8 cellular contexts compared by ENCODE assay signal in genomic region chr16:53052519-53053501, GRCh38. TPM values are rescaled to one million over a fixed set of nuclear protein-coding genes. Genes with fewer than 3 reads are reported as not detected.
A peak's percentile ranks its signal among the peaks of the same experiment; 100 is the strongest.
DNase-seq lines count a peak whose midpoint lies in the region; ATAC-seq and TF ChIP-seq lines count a peak whose summit lies in the region.

Gene CHD9NB (minus strand): TSS chr16:53052897. CDS start chr16:53044158, 8,739 bp downstream.

- H3K36me3 ChIP-seq in PC-3 (ENCODE audit: low read depth, low read length) (no peaks in the 10 kb centered on the region), Karpas-422 (ENCODE audit: insufficient read depth, low read length) (no peaks in the 10 kb centered on the region)

- ATAC-seq in GM18861 (IDR thresholded peaks at IDR 0.05; ENCODE audit: unreplicated experiment): peak; percentile 32
- peak; percentile 37 for ATAC-seq in PC-3
- no peak for ATAC-seq in effector memory CD8-positive, alpha-beta T cell (replicated peaks)
- peak; percentile 80 for ATAC-seq in omental fat pad (ENCODE audit: low FRiP score)

- peak within 1 kb of the TSS; percentile 26; the same call in 1 of the 2 replicates for H2AFZ ChIP-seq in PC-3 (ENCODE audit: low read length)
- H2AFZ ChIP-seq in Karpas-422 (ENCODE audit: low read length): no peak within 1 kb of the TSS

- peak within 1 kb of the TSS; percentile 46 for H3K4me2 ChIP-seq in PC-3 (ENCODE audit: low read length)
- H3K4me2 ChIP-seq in Karpas-422 (ENCODE audit: low read depth, low read length, poor library complexity, severe bottlenecking): no peak within 1 kb of the TSS

- no TSS peak for BruUV-seq in PC-3 (replicated peaks; lab: Mats Ljungman, UMichigan)

- no peaks in the 10 kb centered on the region for H3K9me3 Mint-ChIP-seq in effector memory CD8-positive, alpha-beta T cell

- peak within 1 kb of the TSS; percentile 23; the same call in 1 of the 2 replicates for H3K4me3 ChIP-seq in PC-3 (ENCODE audit: low read length)
- no peak within 1 kb of the TSS for H3K4me3 ChIP-seq in Karpas-422 (ENCODE audit: low read length)

- H3K9ac ChIP-seq in PC-3 (ENCODE audit: low read length) (no peak within 1 kb of the TSS), Karpas-422 (ENCODE audit: low read length) (no peak within 1 kb of the TSS)

- H3K27ac Mint-ChIP-seq in effector memory CD8-positive, alpha-beta T cell: peak within 1 kb of the TSS; percentile 56 to 68

- H3K9me3 ChIP-seq in PC-3 (ENCODE audit: low read length): no peaks in the 10 kb centered on the region
- H3K9me3 ChIP-seq in Karpas-422 (ENCODE audit: low read length): no peaks in the 10 kb centered on the region

- POLR2A ChIA-PET in PC-3 (lab: Charles Lee; ENCODE audit: unreplicated experiment): no interaction called here

- H3K36me3 Mint-ChIP-seq in effector memory CD8-positive, alpha-beta T cell (ENCODE audit: insufficient read depth): no peaks in the 10 kb centered on the region

- H4K20me1 ChIP-seq in PC-3 (ENCODE audit: low read length): no peaks in the 10 kb centered on the region
- no peaks in the 10 kb centered on the region for H4K20me1 ChIP-seq in Karpas-422 (ENCODE audit: insufficient read depth, low read depth, low read length)

- H3K4me1 ChIP-seq in PC-3 (ENCODE audit: insufficient read depth, low read length): peaks cover 19% of the 10 kb centered on the region
- H3K4me1 ChIP-seq in Karpas-422 (ENCODE audit: low read length): peaks cover 26% of the 10 kb centered on the region

- H3F3A ChIP-seq in PC-3 (ENCODE audit: low read length, unreplicated experiment): no peaks in the 10 kb centered on the region

- H3K4me1 Mint-ChIP-seq in effector memory CD8-positive, alpha-beta T cell (ENCODE audit: low read depth in 2 of 2): peaks cover 18 to 20% of the 10 kb centered on the region in 2 donors

- peaks cover under 1% of the 10 kb centered on the region in 2 donors for H3K27me3 Mint-ChIP-seq in effector memory CD8-positive, alpha-beta T cell

- H3K79me2 ChIP-seq in PC-3 (ENCODE audit: low read length) (peaks cover 25% of the 10 kb centered on the region), Karpas-422 (ENCODE audit: low read length) (peaks cover 29% of the 10 kb centered on the region)

- H3K27ac ChIP-seq in PC-3 (ENCODE audit: low read length): no peak within 1 kb of the TSS
- H3K27ac ChIP-seq in Karpas-422 (ENCODE audit: low read length): no peak within 1 kb of the TSS

- DNase-seq in AML-193 (lab: John Stamatoyannopoulos, UW) (peak; percentile 66 to 71), PC-3 (peak; percentile 71), omental fat pad (ENCODE audit: low spot score) (no peak), HuH-7 (ENCODE audit: low spot score) (no peak), NCI-H2107 (lab: John Stamatoyannopoulos, UW) (no peak), Karpas-422 (no peak)
- no peak for DNase-seq in effector memory CD8-positive, alpha-beta T cell

- CTCF ChIA-PET in PC-3 (lab: Charles Lee): interaction anchor here (0.7 kb wide), 1 partner anchor 8 kb away, joined by 4 read pairs; no protein-coding TSS in a partner anchor

- H3K9me2 ChIP-seq in PC-3 (replicated peaks; ENCODE audit: low read length) (no peaks in the 10 kb centered on the region), Karpas-422 (replicated peaks; ENCODE audit: insufficient read depth, low read length) (no peaks in the 10 kb centered on the region)

- H3K4me3 Mint-ChIP-seq in effector memory CD8-positive, alpha-beta T cell: no peak within 1 kb of the TSS

- no peaks in the 10 kb centered on the region for H3K27me3 ChIP-seq in PC-3 (ENCODE audit: low read length)
- H3K27me3 ChIP-seq in Karpas-422 (ENCODE audit: low read length): no peaks in the 10 kb centered on the region

- TF ChIP-seq CTCF in PC-3 (conservative IDR thresholded peaks at IDR 0.05; ENCODE audit: low read depth, low read length) (no peak), omental fat pad (IDR thresholded peaks at IDR 0.05) (no peak)

- intact Hi-C loops in PC-3 (cut with micrococcal nuclease): loop anchor here (5.0 to 10.0 kb wide), 3 partner anchors 232 to 452 kb away; partner anchors contain the start of gene AKTIP

RNA-seq across cellular contexts. Expression of gene CHD9NB, which starts in this region (rescaled TPM):
- 0.40 TPM in 1 of 2 replicates, not detected in the other for total RNA-seq in PC-3 (2014; rRNA removed)
- 1 to 10 TPM in 1 of 4 donors, under 1 TPM in 3; 0.48 to 5.5 (median 0.86) TPM for total RNA-seq in omental fat pad
- total RNA-seq in Karpas-422 (2014; rRNA removed; shearing (Covaris generic); ENCODE audit: low replicate concordance): not detected in 2 replicates

Comparison
In these comparisons a context has a peak if more than half of its experiments do, and no peak if none do; other contexts are left out.
1. Peak in DNase-seq, ATAC-seq, H3K4me3 ChIP-seq and H3K4me2 ChIP-seq in PC-3; RNA of the gene not detected or under 1 TPM.
2. DNase-seq: peak in AML-193 (2 of 2); none in effector memory CD8-positive, alpha-beta T cell (0 of 3), omental fat pad (single experiment), HuH-7 (single experiment), NCI-H2107 (single experiment) and Karpas-422 (single experiment).